In genomic region chr16:27769561-27770222, GRCh38 we compare ENCODE assay signal across 14 cellular contexts.
DNase-seq lines count a peak whose midpoint lies in the region; ATAC-seq and TF ChIP-seq lines count a peak whose summit lies in the region.
"Had no signal": no experiment of that assay in that cellular context is flagged by ENCODE, and none has a peak within 500 bp of the region (broad histone marks: within the 10 kb centered on the region; RNA-seq: fewer than 3 reads in every experiment).

No MANE protein-coding gene starts in this region.

- ATAC-seq in WTC11 (no peak), GM23338 (no peak)

- H3K27me3 ChIP-seq in GM23338 (ENCODE audit: insufficient read depth), result no peaks in the 10 kb centered on the region
- H3K27me3 ChIP-seq: BLaER1 treated with 17β-estradiol and CSF1 and Interleukin-3, amounts not matched to agents 10 nM and 100 nM; esophagus muscularis mucosa had no signal

- H3K4me3 Mint-ChIP-seq in WTC11 (no peak overlapping the region), GM23338 (no peak overlapping the region)

- H3K36me3 ChIP-seq in GM23338 (ENCODE audit: insufficient read depth), result no peaks in the 10 kb centered on the region

- DNase-seq in A172 (ENCODE audit: low spot score), result peak; percentile 93
- peak; percentile 84 for DNase-seq in HK-2 (ENCODE audit: unreplicated experiment)
- peak; percentile 97 for DNase-seq in astrocyte of the hippocampus (ENCODE audit: low read depth, low spot score)
- DNase-seq in left kidney (ENCODE audit: low read depth, low spot score), result peak; percentile 61
- no peak for DNase-seq in WTC11 (ENCODE audit: low spot score)
- no peak for DNase-seq in GM23338 (ENCODE audit: low spot score)
- no peak for DNase-seq in activated CD4-positive, alpha-beta T cell treated with anti-CD3 and anti-CD28 coated beads, Interleukin-2, amount 50 U/mL, for 1 hour
- no peak for DNase-seq in NCI-H82 treated with DMSO at 0.1 percent for 48 hours (lab: John Stamatoyannopoulos, UW; ENCODE audit: unreplicated experiment)
- DNase-seq: NCI-H526 treated with DMSO at 0.1 percent for 48 hours; occipital lobe; stimulated activated CD4-positive, alpha-beta T cell treated with anti-CD3 and anti-CD28 coated beads, Interleukin-2, amount 100 ng/mL, for 48 hours; T-helper 2 cell had no signal

- H3K36me3 Mint-ChIP-seq in WTC11 (peaks cover 9% of the 10 kb centered on the region), GM23338 (ENCODE audit: low read depth) (peaks cover 11% of the 10 kb centered on the region; the same call in 2 of the 3 replicates)

- H3K4me3 ChIP-seq in GM23338, result no peak overlapping the region
- H3K4me3 ChIP-seq: BLaER1 treated with 17β-estradiol and CSF1 and Interleukin-3, amounts not matched to agents 10 nM and 100 nM; esophagus muscularis mucosa had no signal

- H4K20me1 ChIP-seq in GM23338 (replicated peaks; ENCODE audit: insufficient read depth), result no peaks in the 10 kb centered on the region

- TF ChIP-seq CTCF in WTC11 (IDR thresholded peaks at IDR 0.05) (no peak), GM23338 (conservative IDR thresholded peaks at IDR 0.05; ENCODE audit: low read depth in 2 of 2) (no peak)

- H3K9me2 ChIP-seq in GM23338 (ENCODE audit: insufficient read depth), result no peaks in the 10 kb centered on the region

- H3K4me1 Mint-ChIP-seq in WTC11 (no peaks in the 10 kb centered on the region), GM23338 (no peaks in the 10 kb centered on the region)

- POLR2A ChIA-PET in WTC11 (lab: Charles Lee), result no interaction called here

- CTCF ChIA-PET in WTC11 (lab: Charles Lee), result interaction anchor here (1.2 to 2.4 kb wide), 4 partner anchors 10 to 321 kb away, joined by 3 to 7 read pairs (median 4); no protein-coding TSS in a partner anchor

- H3K4me1 ChIP-seq in GM23338 (ENCODE audit: insufficient read depth), result no peaks in the 10 kb centered on the region
- H3K4me1 ChIP-seq: esophagus muscularis mucosa had no signal

- H3F3A ChIP-seq in GM23338 (replicated peaks; ENCODE audit: low read depth), result no peaks in the 10 kb centered on the region

- no peak overlapping the region for H3K4me2 ChIP-seq in GM23338

- H3K9me3 Mint-ChIP-seq in WTC11 (peaks cover 3% of the 10 kb centered on the region), GM23338 (peaks cover 4% of the 10 kb centered on the region; the same call in 2 of the 3 replicates)

- H3K79me2 ChIP-seq in GM23338 (replicated peaks; ENCODE audit: insufficient read depth), result no peaks in the 10 kb centered on the region

- H2AFZ ChIP-seq in GM23338, result no peak overlapping the region

- H3K27me3 Mint-ChIP-seq in WTC11 (ENCODE audit: low read depth), result no peaks in the 10 kb centered on the region
- H3K27me3 Mint-ChIP-seq in GM23338 (ENCODE audit: insufficient read depth, low read depth, poor library complexity), result peaks cover 1% of the 10 kb centered on the region

- no peak overlapping the region for H3K27ac ChIP-seq in GM23338 (ENCODE audit: low read depth)
- H3K27ac ChIP-seq: esophagus muscularis mucosa had no signal

- H3K27ac Mint-ChIP-seq in WTC11, result no peak overlapping the region
- H3K27ac Mint-ChIP-seq in GM23338, result no peak overlapping the region

TF ChIP-seq in WTC11, 78 proteins besides CTCF, POLR2A, EP300 and RAD21 (continues in another document):
- TF ChIP-seq, protein P1, sequence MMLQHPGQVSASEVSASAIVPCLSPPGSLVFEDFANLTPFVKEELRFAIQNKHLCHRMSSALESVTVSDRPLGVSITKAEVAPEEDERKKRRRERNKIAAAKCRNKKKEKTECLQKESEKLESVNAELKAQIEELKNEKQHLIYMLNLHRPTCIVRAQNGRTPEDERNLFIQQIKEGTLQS (CRISPR knock-in tag; conservative IDR thresholded peaks at IDR 0.05), result no peak
- TF ChIP-seq, protein P2, sequence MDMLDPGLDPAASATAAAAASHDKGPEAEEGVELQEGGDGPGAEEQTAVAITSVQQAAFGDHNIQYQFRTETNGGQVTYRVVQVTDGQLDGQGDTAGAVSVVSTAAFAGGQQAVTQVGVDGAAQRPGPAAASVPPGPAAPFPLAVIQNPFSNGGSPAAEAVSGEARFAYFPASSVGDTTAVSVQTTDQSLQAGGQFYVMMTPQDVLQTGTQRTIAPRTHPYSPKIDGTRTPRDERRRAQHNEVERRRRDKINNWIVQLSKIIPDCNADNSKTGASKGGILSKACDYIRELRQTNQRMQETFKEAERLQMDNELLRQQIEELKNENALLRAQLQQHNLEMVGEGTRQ (CRISPR knock-in tag; IDR thresholded peaks at IDR 0.05), result no peak
- TF ChIP-seq MLX (CRISPR knock-in tag; IDR thresholded peaks at IDR 0.05), result no peak
- TF ChIP-seq OVOL2 (CRISPR knock-in tag; IDR thresholded peaks at IDR 0.05; ENCODE audit: borderline replicate concordance), result no peak
- TF ChIP-seq, protein P3, sequence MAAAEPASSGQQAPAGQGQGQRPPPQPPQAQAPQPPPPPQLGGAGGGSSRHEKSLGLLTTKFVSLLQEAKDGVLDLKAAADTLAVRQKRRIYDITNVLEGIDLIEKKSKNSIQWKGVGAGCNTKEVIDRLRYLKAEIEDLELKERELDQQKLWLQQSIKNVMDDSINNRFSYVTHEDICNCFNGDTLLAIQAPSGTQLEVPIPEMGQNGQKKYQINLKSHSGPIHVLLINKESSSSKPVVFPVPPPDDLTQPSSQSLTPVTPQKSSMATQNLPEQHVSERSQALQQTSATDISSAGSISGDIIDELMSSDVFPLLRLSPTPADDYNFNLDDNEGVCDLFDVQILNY (CRISPR knock-in tag; IDR thresholded peaks at IDR 0.05), result no peak
- no peak for TF ChIP-seq ZSCAN18 (CRISPR knock-in tag; IDR thresholded peaks at IDR 0.05)

TF ChIP-seq in GM23338, 12 proteins besides CTCF, POLR2A, EP300 and RAD21 (continues in another document):
- TF ChIP-seq NANOG (IDR thresholded peaks at IDR 0.05; ENCODE audit: borderline replicate concordance) (no peak), EZH2 (IDR thresholded peaks at IDR 0.05; ENCODE audit: low read depth, unreplicated experiment) (no peak)
- TF ChIP-seq, protein P4, sequence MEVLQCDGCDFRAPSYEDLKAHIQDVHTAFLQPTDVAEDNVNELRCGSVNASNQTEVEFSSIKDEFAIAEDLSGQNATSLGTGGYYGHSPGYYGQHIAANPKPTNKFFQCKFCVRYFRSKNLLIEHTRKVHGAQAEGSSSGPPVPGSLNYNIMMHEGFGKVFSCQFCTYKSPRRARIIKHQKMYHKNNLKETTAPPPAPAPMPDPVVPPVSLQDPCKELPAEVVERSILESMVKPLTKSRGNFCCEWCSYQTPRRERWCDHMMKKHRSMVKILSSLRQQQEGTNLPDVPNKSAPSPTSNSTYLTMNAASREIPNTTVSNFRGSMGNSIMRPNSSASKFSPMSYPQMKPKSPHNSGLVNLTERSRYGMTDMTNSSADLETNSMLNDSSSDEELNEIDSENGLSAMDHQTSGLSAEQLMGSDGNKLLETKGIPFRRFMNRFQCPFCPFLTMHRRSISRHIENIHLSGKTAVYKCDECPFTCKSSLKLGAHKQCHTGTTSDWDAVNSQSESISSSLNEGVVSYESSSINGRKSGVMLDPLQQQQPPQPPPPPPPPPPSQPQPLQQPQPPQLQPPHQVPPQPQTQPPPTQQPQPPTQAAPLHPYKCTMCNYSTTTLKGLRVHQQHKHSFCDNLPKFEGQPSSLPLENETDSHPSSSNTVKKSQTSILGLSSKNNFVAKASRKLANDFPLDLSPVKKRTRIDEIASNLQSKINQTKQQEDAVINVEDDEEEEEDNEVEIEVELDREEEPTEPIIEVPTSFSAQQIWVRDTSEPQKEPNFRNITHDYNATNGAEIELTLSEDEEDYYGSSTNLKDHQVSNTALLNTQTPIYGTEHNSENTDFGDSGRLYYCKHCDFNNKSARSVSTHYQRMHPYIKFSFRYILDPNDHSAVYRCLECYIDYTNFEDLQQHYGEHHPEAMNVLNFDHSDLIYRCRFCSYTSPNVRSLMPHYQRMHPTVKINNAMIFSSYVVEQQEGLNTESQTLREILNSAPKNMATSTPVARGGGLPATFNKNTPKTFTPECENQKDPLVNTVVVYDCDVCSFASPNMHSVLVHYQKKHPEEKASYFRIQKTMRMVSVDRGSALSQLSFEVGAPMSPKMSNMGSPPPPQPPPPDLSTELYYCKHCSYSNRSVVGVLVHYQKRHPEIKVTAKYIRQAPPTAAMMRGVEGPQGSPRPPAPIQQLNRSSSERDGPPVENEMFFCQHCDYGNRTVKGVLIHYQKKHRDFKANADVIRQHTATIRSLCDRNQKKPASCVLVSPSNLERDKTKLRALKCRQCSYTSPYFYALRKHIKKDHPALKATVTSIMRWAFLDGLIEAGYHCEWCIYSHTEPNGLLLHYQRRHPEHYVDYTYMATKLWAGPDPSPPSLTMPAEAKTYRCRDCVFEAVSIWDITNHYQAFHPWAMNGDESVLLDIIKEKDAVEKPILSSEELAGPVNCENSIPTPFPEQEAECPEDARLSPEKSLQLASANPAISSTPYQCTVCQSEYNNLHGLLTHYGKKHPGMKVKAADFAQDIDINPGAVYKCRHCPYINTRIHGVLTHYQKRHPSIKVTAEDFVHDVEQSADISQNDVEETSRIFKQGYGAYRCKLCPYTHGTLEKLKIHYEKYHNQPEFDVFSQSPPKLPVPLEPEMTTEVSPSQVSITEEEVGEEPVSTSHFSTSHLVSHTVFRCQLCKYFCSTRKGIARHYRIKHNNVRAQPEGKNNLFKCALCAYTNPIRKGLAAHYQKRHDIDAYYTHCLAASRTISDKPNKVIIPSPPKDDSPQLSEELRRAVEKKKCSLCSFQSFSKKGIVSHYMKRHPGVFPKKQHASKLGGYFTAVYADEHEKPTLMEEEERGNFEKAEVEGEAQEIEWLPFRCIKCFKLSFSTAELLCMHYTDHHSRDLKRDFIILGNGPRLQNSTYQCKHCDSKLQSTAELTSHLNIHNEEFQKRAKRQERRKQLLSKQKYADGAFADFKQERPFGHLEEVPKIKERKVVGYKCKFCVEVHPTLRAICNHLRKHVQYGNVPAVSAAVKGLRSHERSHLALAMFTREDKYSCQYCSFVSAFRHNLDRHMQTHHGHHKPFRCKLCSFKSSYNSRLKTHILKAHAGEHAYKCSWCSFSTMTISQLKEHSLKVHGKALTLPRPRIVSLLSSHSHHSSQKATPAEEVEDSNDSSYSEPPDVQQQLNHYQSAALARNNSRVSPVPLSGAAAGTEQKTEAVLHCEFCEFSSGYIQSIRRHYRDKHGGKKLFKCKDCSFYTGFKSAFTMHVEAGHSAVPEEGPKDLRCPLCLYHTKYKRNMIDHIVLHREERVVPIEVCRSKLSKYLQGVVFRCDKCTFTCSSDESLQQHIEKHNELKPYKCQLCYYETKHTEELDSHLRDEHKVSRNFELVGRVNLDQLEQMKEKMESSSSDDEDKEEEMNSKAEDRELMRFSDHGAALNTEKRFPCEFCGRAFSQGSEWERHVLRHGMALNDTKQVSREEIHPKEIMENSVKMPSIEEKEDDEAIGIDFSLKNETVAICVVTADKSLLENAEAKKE (CRISPR knock-in tag; IDR thresholded peaks at IDR 0.05), result no peak

Comparison
In these comparisons a context has a peak if more than half of its experiments do, and no peak if none do; other contexts are left out.
1. DNase-seq: peak in A172 (single experiment), HK-2 (single experiment), astrocyte of the hippocampus (single experiment) and left kidney (single experiment); none in WTC11 (single experiment), GM23338 (single experiment), activated CD4-positive, alpha-beta T cell treated with anti-CD3 and anti-CD28 coated beads, Interleukin-2, amount 50 U/mL, for 1 hour (single experiment) and NCI-H82 treated with DMSO at 0.1 percent for 48 hours (single experiment).